ENCODE assay signal across 8 cellular contexts in genomic region chr3:119690043-119690656, GRCh38. TPM values are rescaled to one million over a fixed set of nuclear protein-coding genes. Genes with fewer than 3 reads are reported as not detected.
A peak's percentile ranks its signal among the peaks of the same experiment; 100 is the strongest.
DNase-seq lines count a peak whose midpoint lies in the region; ATAC-seq and TF ChIP-seq lines count a peak whose summit lies in the region.

No MANE protein-coding gene starts in this region.

- H3K27me3 ChIP-seq in KMS-11 (ENCODE audit: insufficient read depth, low read depth) (no peaks in the 10 kb centered on the region), brain microvascular endothelial cell (replicated peaks) (no peaks in the 10 kb centered on the region)
- H3K27me3 ChIP-seq in naive thymus-derived CD4-positive, alpha-beta T cell (ENCODE audit: control insufficient read depth in 2 of 2, insufficient read depth in 2 of 2, low read length in 2 of 2) = no peaks in the 10 kb centered on the region

- peak; percentile 67 for TF ChIP-seq CTCF in KMS-11 (conservative IDR thresholded peaks at IDR 0.05; ENCODE audit: low read depth, low read length)
- TF ChIP-seq CTCF in brain microvascular endothelial cell (IDR thresholded peaks at IDR 0.05; ENCODE audit: low read depth, low read length, missing control alignments) = peak; percentile 60

- no peak overlapping the region for H3K27ac Mint-ChIP-seq in naive thymus-derived CD4-positive, alpha-beta T cell
- H3K27ac Mint-ChIP-seq in T-cell = no peak overlapping the region

- peaks cover 0 to 7% (median 2%) of the 10 kb centered on the region in 11 donors for H3K9me3 Mint-ChIP-seq in naive thymus-derived CD4-positive, alpha-beta T cell
- peaks cover 0 to 8% (median 0%) of the 10 kb centered on the region in 3 donors for H3K9me3 Mint-ChIP-seq in T-cell

- CTCF ChIA-PET in naive thymus-derived CD4-positive, alpha-beta T cell (lab: Charles Lee) = no interaction called here
- CTCF ChIA-PET in T-cell (lab: Charles Lee) = interaction anchor here (0.6 to 1.4 kb wide), 6 partner anchors 8 to 839 kb away, joined by 3 read pairs; no protein-coding TSS in a partner anchor

- H3K36me3 ChIP-seq in KMS-11 (ENCODE audit: insufficient read depth) = no peaks in the 10 kb centered on the region
- H3K36me3 ChIP-seq in brain microvascular endothelial cell (replicated peaks) = no peaks in the 10 kb centered on the region
- H3K36me3 ChIP-seq in naive thymus-derived CD4-positive, alpha-beta T cell (ENCODE audit: control insufficient read depth in 2 of 3, insufficient read depth in 3 of 3, low read length in 3 of 3) = no peaks in the 10 kb centered on the region

- H4K20me1 ChIP-seq in KMS-11 (ENCODE audit: insufficient read depth) = no peaks in the 10 kb centered on the region

- H3K4me3 Mint-ChIP-seq in naive thymus-derived CD4-positive, alpha-beta T cell = no peak overlapping the region
- H3K4me3 Mint-ChIP-seq in T-cell = no peak overlapping the region

- DNase-seq in D341Med (ENCODE audit: low spot score) = peak; percentile 53
- DNase-seq in brain microvascular endothelial cell = peak; percentile 32
- no peak for DNase-seq in naive thymus-derived CD4-positive, alpha-beta T cell
- no peak for DNase-seq in activated CD8-positive, alpha-beta memory T cell treated with anti-CD3 and anti-CD28 coated beads, Interleukin-2, amount 50 U/mL, for 4 hours
- DNase-seq in T-cell = no peak

- POLR2A ChIA-PET in naive thymus-derived CD4-positive, alpha-beta T cell (lab: Charles Lee) = no interaction called here
- POLR2A ChIA-PET in T-cell (lab: Charles Lee) = no interaction called here

- no peak overlapping the region for H3K9ac ChIP-seq in KMS-11

- peaks cover 4 to 17% (median 14%) of the 10 kb centered on the region in 5 donors for H3K27me3 Mint-ChIP-seq in naive thymus-derived CD4-positive, alpha-beta T cell
- H3K27me3 Mint-ChIP-seq in T-cell = peaks cover 8 to 13% of the 10 kb centered on the region in 2 donors

- intact Hi-C loops in naive thymus-derived CD4-positive, alpha-beta T cell (cut with micrococcal nuclease) = no loop called here

- no peak overlapping the region for H3K27ac ChIP-seq in KMS-11
- no peak overlapping the region for H3K27ac ChIP-seq in brain microvascular endothelial cell
- no peak overlapping the region for H3K27ac ChIP-seq in naive thymus-derived CD4-positive, alpha-beta T cell (ENCODE audit: low read depth, low read length)

- H2AFZ ChIP-seq in KMS-11 (ENCODE audit: low read depth) = no peak overlapping the region

- no peaks in the 10 kb centered on the region for H3K4me1 ChIP-seq in KMS-11 (ENCODE audit: low read depth, poor library complexity, severe bottlenecking)
- H3K4me1 ChIP-seq in naive thymus-derived CD4-positive, alpha-beta T cell (ENCODE audit: control insufficient read depth in 2 of 2, insufficient read depth in 2 of 2, low read length in 2 of 2) = no peaks in the 10 kb centered on the region

- no peaks in the 10 kb centered on the region for H3K9me3 ChIP-seq in naive thymus-derived CD4-positive, alpha-beta T cell (ENCODE audit: control insufficient read depth in 2 of 3, low read length in 3 of 3)

- no peak overlapping the region for H3K4me2 ChIP-seq in KMS-11

- in situ Hi-C loops in brain microvascular endothelial cell (cut with HindIII; ENCODE audit: low pct_ligation_motif_present, low sequenced_read_pairs) = no loop called here

- no peak overlapping the region for H3K4me3 ChIP-seq in KMS-11 (IDR thresholded peaks at IDR 0.05; ENCODE audit: insufficient read depth, low read depth, low read length)
- no peak overlapping the region for H3K4me3 ChIP-seq in brain microvascular endothelial cell (ENCODE audit: low read depth, low read length)
- no peak overlapping the region for H3K4me3 ChIP-seq in naive thymus-derived CD4-positive, alpha-beta T cell (ENCODE audit: low read length)

- no peaks in the 10 kb centered on the region for H3K79me2 ChIP-seq in KMS-11 (ENCODE audit: insufficient read depth, low read depth)

- peaks cover 0 to 8% (median 0%) of the 10 kb centered on the region in 5 donors for H3K36me3 Mint-ChIP-seq in naive thymus-derived CD4-positive, alpha-beta T cell
- peaks cover 7% of the 10 kb centered on the region for H3K36me3 Mint-ChIP-seq in T-cell

- peak; percentile 48 for ATAC-seq in naive thymus-derived CD4-positive, alpha-beta T cell
- ATAC-seq in T-cell (replicated peaks in 1 of 4) (no peak), GM19351 (IDR thresholded peaks at IDR 0.05; ENCODE audit: unreplicated experiment) (no peak), GM21717 (IDR thresholded peaks at IDR 0.05; ENCODE audit: unreplicated experiment) (no peak)

- H3K4me1 Mint-ChIP-seq in naive thymus-derived CD4-positive, alpha-beta T cell = no peaks in the 10 kb centered on the region
- H3K4me1 Mint-ChIP-seq in T-cell = no peaks in the 10 kb centered on the region

RNA-seq across cellular contexts. Expression of gene CFAP91, which starts 12.7 kb away (rescaled TPM):
- total RNA-seq in naive thymus-derived CD4-positive, alpha-beta T cell = under 1 TPM in 2 of 5 experiments, not detected in 3; 0.13 to 0.32 TPM
- under 1 TPM in 1 of 2 donors, not detected in 1; 0.17 TPM for polyA plus RNA-seq in naive thymus-derived CD4-positive, alpha-beta T cell
- 1 to 10 TPM in 1 of 5 donors, under 1 TPM in 3, not detected in 1; 0.14 to 1.2 (median 0.40) TPM for total RNA-seq in T-cell

RNA-seq across cellular contexts. Expression of gene COX17, which starts 12.9 kb away (rescaled TPM):
- total RNA-seq in naive thymus-derived CD4-positive, alpha-beta T cell = 10 to 100 TPM; 25.6 to 55.0 (median 34.8) TPM
- 10 to 100 TPM; 35.7 to 60.8 TPM for polyA plus RNA-seq in naive thymus-derived CD4-positive, alpha-beta T cell
- 10 to 100 TPM; 20.5 to 33.1 (median 30.6) TPM for total RNA-seq in T-cell

RNA-seq across cellular contexts. Expression of gene POPDC2, which starts 29.8 kb away (rescaled TPM):
- total RNA-seq in naive thymus-derived CD4-positive, alpha-beta T cell = 1 to 10 TPM; 2.0 to 6.0 (median 4.4) TPM
- 1 to 10 TPM; 3.9 TPM for polyA plus RNA-seq in naive thymus-derived CD4-positive, alpha-beta T cell
- 1 to 10 TPM; 3.6 to 4.8 (median 4.2) TPM for total RNA-seq in T-cell

Comparison
In these comparisons a context has a peak if more than half of its experiments do, and no peak if none do; other contexts are left out.
1. DNase-seq: peak in D341Med (single experiment) and brain microvascular endothelial cell (single experiment); none in naive thymus-derived CD4-positive, alpha-beta T cell (0 of 9), activated CD8-positive, alpha-beta memory T cell treated with anti-CD3 and anti-CD28 coated beads, Interleukin-2, amount 50 U/mL, for 4 hours (single experiment) and T-cell (0 of 34).